12 cellular contexts compared by ENCODE assay signal in genomic region chr12:12007713-12008231, GRCh38.
DNase-seq lines count a peak whose midpoint lies in the region; ATAC-seq and TF ChIP-seq lines count a peak whose summit lies in the region.
"Had no signal": no experiment of that assay in that cellular context is flagged by ENCODE, and none has a peak within 500 bp of the region (broad histone marks: within the 10 kb centered on the region; RNA-seq: fewer than 3 reads in every experiment).

No MANE protein-coding gene starts in this region.

- H3K27ac ChIP-seq in GM23338 (ENCODE audit: low read depth) (no peak overlapping the region), mesenchymal stem cell (ENCODE audit: low read length, poor library complexity, severe bottlenecking) (no peak overlapping the region)

- no peak overlapping the region for H4K91ac ChIP-seq in mesenchymal stem cell (ENCODE audit: low read length)

- H2BK12ac ChIP-seq in mesenchymal stem cell (ENCODE audit: low read length in 2 of 2): no peak overlapping the region

- no peak overlapping the region for H3K14ac ChIP-seq in mesenchymal stem cell (ENCODE audit: low read length in 2 of 2)

- peak overlapping the region; percentile 26 for H2BK15ac ChIP-seq in mesenchymal stem cell (ENCODE audit: low read depth, poor library complexity, severe bottlenecking)

- H3K36me3 Mint-ChIP-seq in CD14-positive monocyte: no peaks in the 10 kb centered on the region
- H3K36me3 Mint-ChIP-seq in GM23338 (ENCODE audit: low read depth): peaks cover 4% of the 10 kb centered on the region; the same call in 1 of the 3 replicates
- H3K36me3 Mint-ChIP-seq in activated T-cell treated with anti-CD3 and anti-CD28 coated beads, Interleukin-2, amount 50 U/mL, for 24 hours (ENCODE audit: low read depth): peaks cover 9% of the 10 kb centered on the region

- no peak overlapping the region for H3K9ac ChIP-seq in mesenchymal stem cell (ENCODE audit: low read length)

- no peaks in the 10 kb centered on the region for H3K9me2 ChIP-seq in GM23338 (ENCODE audit: insufficient read depth)

- no peak overlapping the region for H4K8ac ChIP-seq in mesenchymal stem cell (ENCODE audit: low read length)

- TF ChIP-seq CTCF in CD14-positive monocyte (IDR thresholded peaks at IDR 0.05) (no peak), GM23338 (conservative IDR thresholded peaks at IDR 0.05; ENCODE audit: low read depth in 2 of 2) (no peak)

- H3F3A ChIP-seq in GM23338 (replicated peaks; ENCODE audit: low read depth): peaks cover 6% of the 10 kb centered on the region; the same call in 1 of the 2 replicates

- no peak overlapping the region for H3K18ac ChIP-seq in mesenchymal stem cell (ENCODE audit: low read depth in 1 of 2, low read length in 2 of 2)

- H2BK5ac ChIP-seq in mesenchymal stem cell (ENCODE audit: low read depth, low read length, poor library complexity, severe bottlenecking): no peak overlapping the region

- H3K27me3 ChIP-seq in GM23338 (ENCODE audit: insufficient read depth) (no peaks in the 10 kb centered on the region), mesenchymal stem cell (ENCODE audit: control insufficient read depth in 1 of 2, insufficient read depth in 1 of 2, low read length in 2 of 2) (peaks cover 0 to 5% of the 10 kb centered on the region in 2 experiments)

- H3K4me3 ChIP-seq in GM23338 (no peak overlapping the region), mesenchymal stem cell (ENCODE audit: insufficient read depth in 1 of 2, low read depth in 1 of 2, low read length in 2 of 2) (no peak overlapping the region)

- H3K36me3 ChIP-seq in GM23338 (ENCODE audit: insufficient read depth) (no peaks in the 10 kb centered on the region), mesenchymal stem cell (ENCODE audit: control insufficient read depth in 1 of 2, insufficient read depth in 2 of 2, low read depth in 1 of 2, low read length in 2 of 2) (no peaks in the 10 kb centered on the region)

- ATAC-seq in GM23338 (no peak), GM21825 (IDR thresholded peaks at IDR 0.05; ENCODE audit: unreplicated experiment) (no peak), GM19397 (IDR thresholded peaks at IDR 0.05; ENCODE audit: unreplicated experiment) (no peak)

- H3K27me3 Mint-ChIP-seq in CD14-positive monocyte (ENCODE audit: low read depth in 3 of 3) (peaks cover 0 to 3% (median 0%) of the 10 kb centered on the region in 3 donors), GM23338 (ENCODE audit: insufficient read depth, low read depth, poor library complexity) (peaks cover 13% of the 10 kb centered on the region)
- no peaks in the 10 kb centered on the region for H3K27me3 Mint-ChIP-seq in activated T-cell treated with anti-CD3 and anti-CD28 coated beads, Interleukin-2, amount 50 U/mL, for 24 hours

- H2AFZ ChIP-seq in GM23338 (0 out of 2 replicates have a peak overlapping the region, but pooled peaks have one; percentile 85), mesenchymal stem cell (ENCODE audit: low read depth, low read length) (no peak overlapping the region)

- H3K4me3 Mint-ChIP-seq in CD14-positive monocyte (no peak overlapping the region), GM23338 (no peak overlapping the region)
- peak overlapping the region; percentile 73 for H3K4me3 Mint-ChIP-seq in activated T-cell treated with anti-CD3 and anti-CD28 coated beads, Interleukin-2, amount 50 U/mL, for 24 hours
- H3K4me3 Mint-ChIP-seq: type B pancreatic cell had no signal

- 97% methylated on average over 9 of the region's 9 CpGs for WGBS in mesenchymal stem cell

- H3K4me1 Mint-ChIP-seq in CD14-positive monocyte (peaks cover 58% of the 10 kb centered on the region), GM23338 (peaks cover 44% of the 10 kb centered on the region)
- peaks cover 82% of the 10 kb centered on the region for H3K4me1 Mint-ChIP-seq in activated T-cell treated with anti-CD3 and anti-CD28 coated beads, Interleukin-2, amount 50 U/mL, for 24 hours (ENCODE audit: low read depth)

- H3K9me3 Mint-ChIP-seq in CD14-positive monocyte (peaks cover 0 to 4% (median 0%) of the 10 kb centered on the region in 7 donors), GM23338 (peaks cover 4% of the 10 kb centered on the region; the same call in 2 of the 3 replicates)
- H3K9me3 Mint-ChIP-seq in activated T-cell treated with anti-CD3 and anti-CD28 coated beads, Interleukin-2, amount 50 U/mL, for 24 hours: peaks cover 14% of the 10 kb centered on the region
- H3K9me3 Mint-ChIP-seq: type B pancreatic cell had no signal

- intact Hi-C loops in CD14-positive monocyte (cut with micrococcal nuclease): no loop called here

- H2BK120ac ChIP-seq in mesenchymal stem cell (ENCODE audit: low read depth, low read length): no peak overlapping the region

- H3K4me1 ChIP-seq in GM23338 (ENCODE audit: insufficient read depth) (peaks cover 30% of the 10 kb centered on the region), mesenchymal stem cell (ENCODE audit: control insufficient read depth, insufficient read depth, low read depth, low read length) (peaks cover 21% of the 10 kb centered on the region)

- no peaks in the 10 kb centered on the region for H3K79me2 ChIP-seq in GM23338 (replicated peaks; ENCODE audit: insufficient read depth)

- H3K4ac ChIP-seq in mesenchymal stem cell (ENCODE audit: low read depth in 1 of 2, low read length in 2 of 2): peak overlapping the region; percentile 17 to 49

- H3K23ac ChIP-seq in mesenchymal stem cell (ENCODE audit: low read length in 2 of 2): no peak overlapping the region

- H4K20me1 ChIP-seq in GM23338 (replicated peaks; ENCODE audit: insufficient read depth): no peaks in the 10 kb centered on the region

- peak overlapping the region; percentile 9 to 77 (median 58) for H3K27ac Mint-ChIP-seq in CD14-positive monocyte
- no peak overlapping the region for H3K27ac Mint-ChIP-seq in GM23338
- H3K27ac Mint-ChIP-seq in activated T-cell treated with anti-CD3 and anti-CD28 coated beads, Interleukin-2, amount 50 U/mL, for 24 hours: peak overlapping the region; percentile 99
- H3K27ac Mint-ChIP-seq: type B pancreatic cell had no signal

- no peak overlapping the region for H2AK5ac ChIP-seq in mesenchymal stem cell (ENCODE audit: low read length, severe bottlenecking)

- H3K9me3 ChIP-seq in mesenchymal stem cell (ENCODE audit: control insufficient read depth, low read length): no peaks in the 10 kb centered on the region

- H3K4me2 ChIP-seq in GM23338 (no peak overlapping the region), mesenchymal stem cell (ENCODE audit: low read length, poor library complexity, severe bottlenecking) (no peak overlapping the region)

- H3K79me1 ChIP-seq in mesenchymal stem cell (replicated peaks; ENCODE audit: low read length, poor library complexity, severe bottlenecking): no peaks in the 10 kb centered on the region

- DNase-seq in CD14-positive monocyte (ENCODE audit: low spot score) (no peak), GM23338 (ENCODE audit: low spot score) (no peak), mesenchymal stem cell (no peak), NOMO-1 treated with DMSO at 0.1 percent for 48 hours (lab: John Stamatoyannopoulos, UW; ENCODE audit: unreplicated experiment) (no peak), NOMO-1 treated with dmso at 0.1 percent for 144 hours (lab: John Stamatoyannopoulos, UW; ENCODE audit: unreplicated experiment) (no peak)
- no peak for DNase-seq in activated T-cell treated with anti-CD3 and anti-CD28 coated beads, Interleukin-2, amount 50 U/mL, for 24 hours
- DNase-seq: activated gamma-delta T cell treated with Interleukin-2 at 50 U/mL for 16 hours, NCI-H1092, NCI-H2227 treated with DMSO at 0.1 percent for 48 hours had no signal

TF ChIP-seq in GM23338, 12 proteins besides CTCF, POLR2A, EP300 and RAD21 (continues in another document):
- TF ChIP-seq STAT1 (IDR thresholded peaks at IDR 0.05; ENCODE audit: unreplicated experiment) (no peak), EZH2 (IDR thresholded peaks at IDR 0.05; ENCODE audit: low read depth, unreplicated experiment) (no peak), ETS1 (IDR thresholded peaks at IDR 0.05) (no peak), ZNF114 (CRISPR knock-in tag; IDR thresholded peaks at IDR 0.05) (no peak), CREB1 (CRISPR knock-in tag; IDR thresholded peaks at IDR 0.05; ENCODE audit: low read depth) (no peak), NANOG (IDR thresholded peaks at IDR 0.05; ENCODE audit: borderline replicate concordance) (no peak), ZNF331 (CRISPR knock-in tag; IDR thresholded peaks at IDR 0.05; ENCODE audit: low read depth) (no peak), JUNB (IDR thresholded peaks at IDR 0.05; ENCODE audit: unreplicated experiment) (no peak)
- TF ChIP-seq, protein P1, sequence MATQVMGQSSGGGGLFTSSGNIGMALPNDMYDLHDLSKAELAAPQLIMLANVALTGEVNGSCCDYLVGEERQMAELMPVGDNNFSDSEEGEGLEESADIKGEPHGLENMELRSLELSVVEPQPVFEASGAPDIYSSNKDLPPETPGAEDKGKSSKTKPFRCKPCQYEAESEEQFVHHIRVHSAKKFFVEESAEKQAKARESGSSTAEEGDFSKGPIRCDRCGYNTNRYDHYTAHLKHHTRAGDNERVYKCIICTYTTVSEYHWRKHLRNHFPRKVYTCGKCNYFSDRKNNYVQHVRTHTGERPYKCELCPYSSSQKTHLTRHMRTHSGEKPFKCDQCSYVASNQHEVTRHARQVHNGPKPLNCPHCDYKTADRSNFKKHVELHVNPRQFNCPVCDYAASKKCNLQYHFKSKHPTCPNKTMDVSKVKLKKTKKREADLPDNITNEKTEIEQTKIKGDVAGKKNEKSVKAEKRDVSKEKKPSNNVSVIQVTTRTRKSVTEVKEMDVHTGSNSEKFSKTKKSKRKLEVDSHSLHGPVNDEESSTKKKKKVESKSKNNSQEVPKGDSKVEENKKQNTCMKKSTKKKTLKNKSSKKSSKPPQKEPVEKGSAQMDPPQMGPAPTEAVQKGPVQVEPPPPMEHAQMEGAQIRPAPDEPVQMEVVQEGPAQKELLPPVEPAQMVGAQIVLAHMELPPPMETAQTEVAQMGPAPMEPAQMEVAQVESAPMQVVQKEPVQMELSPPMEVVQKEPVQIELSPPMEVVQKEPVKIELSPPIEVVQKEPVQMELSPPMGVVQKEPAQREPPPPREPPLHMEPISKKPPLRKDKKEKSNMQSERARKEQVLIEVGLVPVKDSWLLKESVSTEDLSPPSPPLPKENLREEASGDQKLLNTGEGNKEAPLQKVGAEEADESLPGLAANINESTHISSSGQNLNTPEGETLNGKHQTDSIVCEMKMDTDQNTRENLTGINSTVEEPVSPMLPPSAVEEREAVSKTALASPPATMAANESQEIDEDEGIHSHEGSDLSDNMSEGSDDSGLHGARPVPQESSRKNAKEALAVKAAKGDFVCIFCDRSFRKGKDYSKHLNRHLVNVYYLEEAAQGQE (IDR thresholded peaks at IDR 0.05; ENCODE audit: unreplicated experiment): no peak
